8 cellular contexts compared by ENCODE assay signal in genomic region chr12:109477963-109478315, GRCh38. TPM values are rescaled to one million over a fixed set of nuclear protein-coding genes. Genes with fewer than 3 reads are reported as not detected.
DNase-seq lines count a peak whose midpoint lies in the region; ATAC-seq and TF ChIP-seq lines count a peak whose summit lies in the region.

No MANE protein-coding gene starts in this region.

- no peaks in the 10 kb centered on the region for H3K27me3 Mint-ChIP-seq in activated naive CD4-positive, alpha-beta T cell treated with anti-CD3 and anti-CD28 coated beads, Interleukin-2, amount 50 U/mL, for 24 hours
- H3K27me3 Mint-ChIP-seq in brain (peaks cover 17% of the 10 kb centered on the region), memory B cell (no peaks in the 10 kb centered on the region), type B pancreatic cell (no peaks in the 10 kb centered on the region)

- H3K36me3 Mint-ChIP-seq in activated naive CD4-positive, alpha-beta T cell treated with anti-CD3 and anti-CD28 coated beads, Interleukin-2, amount 50 U/mL, for 24 hours, result no peaks in the 10 kb centered on the region
- H3K36me3 Mint-ChIP-seq in brain (no peaks in the 10 kb centered on the region), memory B cell (no peaks in the 10 kb centered on the region), type B pancreatic cell (no peaks in the 10 kb centered on the region)

- H3K4me1 Mint-ChIP-seq in activated naive CD4-positive, alpha-beta T cell treated with anti-CD3 and anti-CD28 coated beads, Interleukin-2, amount 50 U/mL, for 24 hours, result peaks cover 38% of the 10 kb centered on the region
- H3K4me1 Mint-ChIP-seq in brain (peaks cover 56% of the 10 kb centered on the region), memory B cell (peaks cover 29% of the 10 kb centered on the region), type B pancreatic cell (ENCODE audit: unreplicated experiment) (peaks cover 37% of the 10 kb centered on the region)

- TF ChIP-seq CTCF in brain (conservative IDR thresholded peaks at IDR 0.05) (no peak), type B pancreatic cell (conservative IDR thresholded peaks at IDR 0.05) (no peak)

- H3K9me3 Mint-ChIP-seq in activated naive CD4-positive, alpha-beta T cell treated with anti-CD3 and anti-CD28 coated beads, Interleukin-2, amount 50 U/mL, for 24 hours, result no peaks in the 10 kb centered on the region
- H3K9me3 Mint-ChIP-seq in brain, result no peaks in the 10 kb centered on the region
- no peaks in the 10 kb centered on the region for H3K9me3 Mint-ChIP-seq in memory B cell
- no peaks in the 10 kb centered on the region for H3K9me3 Mint-ChIP-seq in type B pancreatic cell

- no peak for ATAC-seq in memory B cell (ENCODE audit: low read depth)
- no peak for ATAC-seq in HG02678 (IDR thresholded peaks at IDR 0.05; ENCODE audit: unreplicated experiment)

- no peak for DNase-seq in activated naive CD4-positive, alpha-beta T cell treated with anti-CD3 and anti-CD28 coated beads, Interleukin-2, amount 50 U/mL, for 16 hours
- DNase-seq in memory B cell (ENCODE audit: low spot score in 2 of 2) (no peak), type B pancreatic cell (ENCODE audit: extremely low spot score, unreplicated experiment) (no peak), NCI-H1105 (lab: John Stamatoyannopoulos, UW) (no peak), RPMI8226 (no peak)

- peak overlapping the region; percentile 92 for H3K4me3 Mint-ChIP-seq in activated naive CD4-positive, alpha-beta T cell treated with anti-CD3 and anti-CD28 coated beads, Interleukin-2, amount 50 U/mL, for 24 hours
- H3K4me3 Mint-ChIP-seq in brain (peak overlapping the region; percentile 97 to 100 (median 98)), memory B cell (peak overlapping the region; percentile 99), type B pancreatic cell (peak overlapping the region; percentile 95)

- peak overlapping the region; percentile 99 for H3K27ac Mint-ChIP-seq in activated naive CD4-positive, alpha-beta T cell treated with anti-CD3 and anti-CD28 coated beads, Interleukin-2, amount 50 U/mL, for 24 hours
- H3K27ac Mint-ChIP-seq in brain (peak overlapping the region; percentile 99 to 100 (median 100)), memory B cell (peak overlapping the region; percentile 98), type B pancreatic cell (peak overlapping the region; percentile 99)

RNA-seq across cellular contexts. Expression of gene UBE3B, which starts 0.5 kb away (rescaled TPM):
- 21.9 TPM for polyA plus RNA-seq in brain (ENCODE audit: insufficient read depth, low read depth, low replicate concordance)
- total RNA-seq in type B pancreatic cell (ENCODE audit: low replicate concordance), result 41.3 and 41.8 TPM in 2 replicates

RNA-seq across cellular contexts. Expression of gene KCTD10, which starts 0.8 kb away (rescaled TPM):
- polyA plus RNA-seq in brain (ENCODE audit: insufficient read depth, low read depth, low replicate concordance), result 26.4 TPM
- 47.4 and 47.5 TPM in 2 replicates for total RNA-seq in type B pancreatic cell (ENCODE audit: low replicate concordance)
